Comparison of ENCODE assay signal across 8 cellular contexts in genomic region chr13:110944121-110944967, GRCh38. TPM values are rescaled to one million over a fixed set of nuclear protein-coding genes. Genes with fewer than 3 reads are reported as not detected.
DNase-seq lines count a peak whose midpoint lies in the region; ATAC-seq and TF ChIP-seq lines count a peak whose summit lies in the region.

No MANE protein-coding gene starts in this region.

- no peak overlapping the region for H3K9ac ChIP-seq in endodermal cell (ENCODE audit: extremely low read depth, low read length, poor library complexity, severe bottlenecking)

- 64 to 69% methylated on average over 6 to 8 of the region's 8 CpGs for WGBS in endodermal cell (ENCODE audit: insufficient coverage in 1 of 2, insufficient read length in 1 of 2), 2 experiments

- H3K27me3 ChIP-seq in endodermal cell (ENCODE audit: control insufficient read depth, insufficient read depth, low read length, poor library complexity, severe bottlenecking), result no peaks in the 10 kb centered on the region

- no peak overlapping the region for H3K27ac ChIP-seq in endodermal cell (ENCODE audit: low read depth, low read length)

- H3K9me3 ChIP-seq in endodermal cell (ENCODE audit: control insufficient read depth, low read length), result no peaks in the 10 kb centered on the region

- H3K27ac Mint-ChIP-seq in endodermal cell, result no peak overlapping the region
- H3K27ac Mint-ChIP-seq in nephron progenitor cell, result no peak overlapping the region

- peak; percentile 85 for TF ChIP-seq CTCF in endodermal cell (conservative IDR thresholded peaks at IDR 0.05)
- peak; percentile 39 for TF ChIP-seq CTCF in nephron progenitor cell (IDR thresholded peaks at IDR 0.05)

- H3K36me3 ChIP-seq in endodermal cell (ENCODE audit: control insufficient read depth, insufficient read depth, low read length), result no peaks in the 10 kb centered on the region

- H3K27me3 Mint-ChIP-seq in endodermal cell (ENCODE audit: insufficient read depth) (no peaks in the 10 kb centered on the region), nephron progenitor cell (ENCODE audit: low read depth, poor library complexity) (peaks cover 12% of the 10 kb centered on the region)

- no peak overlapping the region for H3K4me3 ChIP-seq in endodermal cell (ENCODE audit: low read length)

- H3K4me1 Mint-ChIP-seq in endodermal cell (peaks cover 3% of the 10 kb centered on the region), nephron progenitor cell (peaks cover 11% of the 10 kb centered on the region)

- H3K36me3 Mint-ChIP-seq in endodermal cell (ENCODE audit: low read depth), result no peaks in the 10 kb centered on the region
- no peaks in the 10 kb centered on the region for H3K36me3 Mint-ChIP-seq in nephron progenitor cell (ENCODE audit: low read depth)

- H3K9me3 Mint-ChIP-seq in endodermal cell (no peaks in the 10 kb centered on the region), nephron progenitor cell (no peaks in the 10 kb centered on the region)

- no peaks in the 10 kb centered on the region for H3K4me1 ChIP-seq in endodermal cell (ENCODE audit: control insufficient read depth, insufficient read depth, low read length)

- ATAC-seq in GM18519 (IDR thresholded peaks at IDR 0.05; ENCODE audit: low FRiP score, unreplicated experiment), result peak; percentile 68
- peak; percentile 46 for ATAC-seq in HG03457 (IDR thresholded peaks at IDR 0.05; ENCODE audit: unreplicated experiment)
- no peak for ATAC-seq in HG03097 (IDR thresholded peaks at IDR 0.05; ENCODE audit: low FRiP score, unreplicated experiment)
- no peak for ATAC-seq in GM21526 (IDR thresholded peaks at IDR 0.05; ENCODE audit: low FRiP score, unreplicated experiment)

- H3K4me3 Mint-ChIP-seq in endodermal cell (no peak overlapping the region), nephron progenitor cell (no peak overlapping the region)

- DNase-seq in CD1c-positive myeloid dendritic cell (ENCODE audit: extremely low spot score) (peak; percentile 11), SHP77 (lab: John Stamatoyannopoulos, UW) (peak; percentile 83 to 91), endodermal cell (peak; percentile 69), nephron progenitor cell (peak; percentile 21)

RNA-seq across cellular contexts. Expression of gene ANKRD10, which starts 29.5 kb away (rescaled TPM):
- total RNA-seq in endodermal cell, result 100 to 1,000 TPM; 148 to 182 TPM
- 145 TPM for polyA plus RNA-seq in endodermal cell (2013, experiment 1 of 2)
- polyA plus RNA-seq in endodermal cell (2013, experiment 2 of 2), result 147 TPM

Comparison
In these comparisons a context has a peak if more than half of its experiments do, and no peak if none do; other contexts are left out.
1. DNase-seq: peak in every context shown above with its lines; median percentile 87 in SHP77; 69 in endodermal cell; 21 in nephron progenitor cell; 11 in CD1c-positive myeloid dendritic cell.
2. ATAC-seq: peak in GM18519 (single experiment) and HG03457 (single experiment); none in HG03097 (single experiment) and GM21526 (single experiment).